1 cellular context compared by ENCODE assay signal in genomic region chr16:56450901-56451752, GRCh38.
A peak's percentile ranks its signal among the peaks of the same experiment; 100 is the strongest.
TF ChIP-seq lines count a peak whose summit lies in the region.

NUDT21 (minus strand) TSS chr16:56451332; CDS start chr16:56451202, 130 bp downstream.
OGFOD1 (plus strand) TSS chr16:56451554; CDS start chr16:56451613, 59 bp downstream.

TF ChIP-seq in K562, 482 proteins besides CTCF, POLR2A, EP300 and RAD21 (continued from another document and continues in another):
- TF ChIP-seq ARID3B (CRISPR knock-in tag; IDR thresholded peaks at IDR 0.05; ENCODE audit: borderline replicate concordance) (no peak), NKRF (IDR thresholded peaks at IDR 0.05; ENCODE audit: borderline replicate concordance) (peak; percentile 98), KLF1 (tag; IDR thresholded peaks at IDR 0.05) (no peak), CBFB (CRISPR knock-in tag; IDR thresholded peaks at IDR 0.05) (no peak), SP1 (CRISPR knock-in tag; IDR thresholded peaks at IDR 0.05) (peak; percentile 79), ZKSCAN3 (CRISPR knock-in tag; IDR thresholded peaks at IDR 0.05) (no peak), VEZF1 (CRISPR knock-in tag; IDR thresholded peaks at IDR 0.05) (peak; percentile 39; the same call in 1 of the 2 replicates), ZNF76 (CRISPR knock-in tag; IDR thresholded peaks at IDR 0.05; ENCODE audit: borderline replicate concordance) (0 out of 2 replicates have a peak, but pooled peaks have one; percentile 56), MITF (IDR thresholded peaks at IDR 0.05) (no peak; the same call in 1 of the 2 replicates), KAT7 (CRISPR knock-in tag; IDR thresholded peaks at IDR 0.05; ENCODE audit: borderline replicate concordance) (0 out of 2 replicates have a peak, but pooled peaks have one; percentile 69), CREB3L1 (IDR thresholded peaks at IDR 0.05; ENCODE audit: borderline replicate concordance, low read depth) (peak; percentile 74; the same call in 1 of the 2 replicates), PHB (CRISPR knock-in tag; IDR thresholded peaks at IDR 0.05) (peak; percentile 51; the same call in 1 of the 2 replicates), HNRNPLL (IDR thresholded peaks at IDR 0.05; ENCODE audit: low read depth, low read length, poor library complexity, severe bottlenecking) (peak; percentile 39), ZNF655 (CRISPR knock-in tag; IDR thresholded peaks at IDR 0.05) (no peak), ZNF77 (CRISPR knock-in tag; IDR thresholded peaks at IDR 0.05) (no peak), THRAP3 (IDR thresholded peaks at IDR 0.05; ENCODE audit: borderline replicate concordance) (no peak), ZNF407 (IDR thresholded peaks at IDR 0.05; ENCODE audit: low read depth) (no peak), E2F3 (CRISPR knock-in tag; IDR thresholded peaks at IDR 0.05) (no peak), SMARCB1 (IDR thresholded peaks at IDR 0.05; ENCODE audit: insufficient read length, low read depth) (no peak), ZNF318 (IDR thresholded peaks at IDR 0.05; ENCODE audit: borderline replicate concordance in 1 of 2, low read depth in 1 of 2) (peak in 1 of 2 experiments; percentile 38; a peak in 1 of 4 replicates)
